In genomic region chr7:16563281-16564022, GRCh38 we compare ENCODE assay signal across 11 cellular contexts. TPM values are rescaled to one million over a fixed set of nuclear protein-coding genes. Genes with fewer than 3 reads are reported as not detected.
DNase-seq lines count a peak whose midpoint lies in the region; ATAC-seq, FAIRE-seq and TF ChIP-seq lines count a peak whose summit lies in the region.
"Had no signal": no experiment of that assay in that cellular context is flagged by ENCODE, and none has a peak within 500 bp of the region (broad histone marks: within the 10 kb centered on the region; RNA-seq: fewer than 3 reads in every experiment).

No MANE protein-coding gene starts in this region.

- in situ Hi-C loops in K562 (cut with MboI), result loop anchor here (10.0 to 25.0 kb wide), 2 partner anchors 299 to 476 kb away; no protein-coding TSS in a partner anchor

- TF ChIP-seq EP300 in K562 (IDR thresholded peaks at IDR 0.05; ENCODE audit: low read length), result no peak

- peaks cover 6% of the 10 kb centered on the region for H3K27me3 ChIP-seq in CD4-positive, CD25-positive, alpha-beta regulatory T cell (ENCODE audit: control insufficient read depth, insufficient read depth, low read length)
- no peaks in the 10 kb centered on the region for H3K27me3 ChIP-seq in K562 (ENCODE audit: control insufficient read depth in 2 of 2, insufficient read depth in 2 of 2, low read length in 2 of 2)

- no peak for TF ChIP-seq POLR2A in K562 (conservative IDR thresholded peaks at IDR 0.05)

- peak overlapping the region; percentile 42 to 76 (median 53) for H3K27ac Mint-ChIP-seq in CD4-positive, CD25-positive, alpha-beta regulatory T cell

- H3K9me3 Mint-ChIP-seq in CD4-positive, CD25-positive, alpha-beta regulatory T cell, result no peaks in the 10 kb centered on the region

- peak overlapping the region in 2 of 4 donors; percentile 69 to 84 for H3K4me3 Mint-ChIP-seq in CD4-positive, CD25-positive, alpha-beta regulatory T cell

- H2AFZ ChIP-seq in K562 (ENCODE audit: low read depth, low read length), result peak overlapping the region; percentile 71

- no peak overlapping the region; a peak in 1 of 4 replicates for H3K9ac ChIP-seq in K562 (ENCODE audit: insufficient read depth in 1 of 2, low read depth in 2 of 2, low read length in 2 of 2)

- peak in 2 of 3 donors; percentile 6 to 50 for DNase-seq in CD4-positive, CD25-positive, alpha-beta regulatory T cell
- no peak for DNase-seq in K562 (ENCODE audit: extremely low read depth in 1 of 4, low spot score in 3 of 4)
- DNase-seq in NCI-H345 (lab: John Stamatoyannopoulos, UW), result no peak
- no peak for DNase-seq in GDM1 (lab: John Stamatoyannopoulos, UW)
- no peak for DNase-seq in NCI-H146 (lab: John Stamatoyannopoulos, UW)
- no peak for DNase-seq in ureter (ENCODE audit: low spot score)
- DNase-seq: activated effector memory CD4-positive, alpha-beta T cell treated with anti-CD3 and anti-CD28 coated beads, Interleukin-2, amount 50 U/mL, for 16 hours; NCI-H1694 had no signal

- H3K4me3 ChIP-seq in CD4-positive, CD25-positive, alpha-beta regulatory T cell (ENCODE audit: low read depth, low read length), result peak overlapping the region; percentile 73
- no peak overlapping the region for H3K4me3 ChIP-seq in K562

- no TSS peak for BruUV-seq in K562 (replicated peaks; lab: Mats Ljungman, UMichigan)

- no peak for TF ChIP-seq RAD21 in K562 (CRISPR knock-in tag; conservative IDR thresholded peaks at IDR 0.05 in 1 of 2, IDR thresholded peaks at IDR 0.05 in 1 of 2)

- H3K9me1 ChIP-seq in K562 (ENCODE audit: control insufficient read depth, insufficient read depth, low read length), result no peaks in the 10 kb centered on the region

- H3K27ac ChIP-seq in CD4-positive, CD25-positive, alpha-beta regulatory T cell (ENCODE audit: insufficient read depth, low read length, poor library complexity, severe bottlenecking), result no peak overlapping the region
- 0 out of 3 replicates have a peak overlapping the region, but pooled peaks have one; percentile 9 for H3K27ac ChIP-seq in K562 (ENCODE audit: extremely low read depth, low read depth, low read length)

- peaks cover 3 to 24% (median 8%) of the 10 kb centered on the region in 4 donors for H3K4me1 Mint-ChIP-seq in CD4-positive, CD25-positive, alpha-beta regulatory T cell

- 0 out of 2 replicates have a peak overlapping the region, but pooled peaks have one; percentile 12 for H3K4me2 ChIP-seq in K562 (ENCODE audit: insufficient read depth, low read length)

- no peak for TF ChIP-seq CTCF in K562 (IDR thresholded peaks at IDR 0.05 in 2 of 3, conservative IDR thresholded peaks at IDR 0.05 in 1 of 3; ENCODE audit: insufficient read depth in 2 of 3, low read depth in 1 of 3, low read length in 3 of 3)

- CTCF ChIA-PET in K562 (lab: Yijun Ruan, JAX; ENCODE audit: low intra/inter-chr PET ratio), result interaction anchor here (0.6 to 3.3 kb wide), 3 partner anchors 131 to 476 kb away, joined by 3 to 20 read pairs (median 10); no protein-coding TSS in a partner anchor

- H3K4me1 ChIP-seq in CD4-positive, CD25-positive, alpha-beta regulatory T cell (ENCODE audit: control insufficient read depth, insufficient read depth, low read length, poor library complexity, severe bottlenecking), result peaks cover 4% of the 10 kb centered on the region
- H3K4me1 ChIP-seq in K562 (replicated peaks in 1 of 2; ENCODE audit: control insufficient read depth in 2 of 2, insufficient read depth in 2 of 2, low read length in 2 of 2), result no peaks in the 10 kb centered on the region; a peak in 2 of 5 replicates

- peak; percentile 31 to 45 for ATAC-seq in CD4-positive, CD25-positive, alpha-beta regulatory T cell (ENCODE audit: low read depth in 2 of 2)
- ATAC-seq in GM19467 (IDR thresholded peaks at IDR 0.05; ENCODE audit: unreplicated experiment) (peak; percentile 80), HG03442 (IDR thresholded peaks at IDR 0.05; ENCODE audit: unreplicated experiment) (peak; percentile 48), K562 (no peak; the same call in 2 of the 3 replicates)

- no peak for FAIRE-seq in K562 (lab: Jason Lieb, UNC)
- FAIRE-seq: islet of Langerhans had no signal

- 55% methylated on average over 5 of the region's 5 CpGs for WGBS in K562 (ENCODE audit: insufficient coverage, low coverage, missing lambda C conversion rate)

- no peaks in the 10 kb centered on the region for H3K36me3 ChIP-seq in CD4-positive, CD25-positive, alpha-beta regulatory T cell (ENCODE audit: control insufficient read depth, insufficient read depth, low read length)
- no peaks in the 10 kb centered on the region for H3K36me3 ChIP-seq in K562 (ENCODE audit: control insufficient read depth, insufficient read depth, low read length)

- H3K27me3 Mint-ChIP-seq in CD4-positive, CD25-positive, alpha-beta regulatory T cell, result peaks cover 19% of the 10 kb centered on the region

- no peaks in the 10 kb centered on the region for H3K36me3 Mint-ChIP-seq in CD4-positive, CD25-positive, alpha-beta regulatory T cell

- POLR2A ChIA-PET in K562 (lab: Yijun Ruan, JAX), result interaction anchor here (0.9 kb wide), 2 partner anchors 11 to 142 kb away, joined by 3 to 4 read pairs; partner anchors contain the start of gene CRPPA

- intact Hi-C loops in K562 (cut with micrococcal nuclease), result loop anchor here (2.0 to 5.0 kb wide), 2 partner anchors 71 to 295 kb away; no protein-coding TSS in a partner anchor

- H3K79me2 ChIP-seq in K562 (ENCODE audit: control insufficient read depth, insufficient read depth, low read length), result no peaks in the 10 kb centered on the region

- H4K20me1 ChIP-seq in K562 (replicated peaks; ENCODE audit: control insufficient read depth, insufficient read depth, low read length), result no peaks in the 10 kb centered on the region

- no peaks in the 10 kb centered on the region for H3K9me3 ChIP-seq in CD4-positive, CD25-positive, alpha-beta regulatory T cell (ENCODE audit: control insufficient read depth in 2 of 2, low read length in 2 of 2)
- no peaks in the 10 kb centered on the region for H3K9me3 ChIP-seq in K562 (replicated peaks; ENCODE audit: control insufficient read depth, insufficient read depth, low read depth, low read length)

TF ChIP-seq in K562, 482 proteins besides CTCF, POLR2A, EP300 and RAD21:
- no peak for TF ChIP-seq PBX2 (CRISPR knock-in tag; IDR thresholded peaks at IDR 0.05; ENCODE audit: low read depth)
- 0 out of 2 replicates have a peak, but pooled peaks have one; percentile 18 for TF ChIP-seq PBX2 (tag; conservative IDR thresholded peaks at IDR 0.05; ENCODE audit: low read depth)
- TF ChIP-seq CEBPB (tag; IDR thresholded peaks at IDR 0.05), result no peak
TF ChIP-seq in K562: peak in this region for 1.

RNA-seq across cellular contexts. Expression of gene LRRC72, which starts 36.8 kb away (rescaled TPM):
- not detected for total RNA-seq in CD4-positive, CD25-positive, alpha-beta regulatory T cell
- polyA plus RNA-seq in CD4-positive, CD25-positive, alpha-beta regulatory T cell, result not detected
- not detected in 2 replicates for total RNA-seq in K562 (2011; cell fraction: chromatin; rRNA removed; ENCODE audit: low replicate concordance)
- total RNA-seq in K562 (2011; cell fraction: nucleolus; rRNA removed), result not detected in 2 replicates
- total RNA-seq in K562 (2011; cell fraction: nucleoplasm; rRNA removed), result not detected in 2 replicates
- total RNA-seq in K562 (2014; rRNA removed), result not detected in 2 replicates
- total RNA-seq in K562 (2014; rRNA removed; fragmentation: Illumina TruSeq; extraction: Trizol), result not detected in 2 replicates
- total RNA-seq in K562 (2015; rRNA removed; fragmentation: Illumina TruSeq; extraction: Trizol), result not detected in 2 replicates
- not detected in 2 replicates for total RNA-seq in K562 (2021)
- polyA plus RNA-seq in K562 (2011; rRNA removed), result not detected in 2 replicates
- not detected in 2 replicates for polyA plus RNA-seq in K562 (2011; cell fraction: cytosol; rRNA removed)
- not detected in 2 replicates for polyA plus RNA-seq in K562 (2011; cell fraction: nucleus; rRNA removed)
- not detected in 2 replicates for polyA plus RNA-seq in K562 (2012)
- not detected in 2 replicates for polyA plus RNA-seq in K562 (2014; fragmentation: Illumina TruSeq; extraction: Trizol)
- under 1 TPM in 1 of 2 experiments, not detected in 1; 0.10 TPM for polyA plus RNA-seq in K562 (2014; fragmentation: Nextera tagmentation; extraction: Ambion mirVana)
- polyA plus RNA-seq in K562 (2014; rRNA removed), result not detected in 2 replicates
- polyA minus RNA-seq in K562 (2011; rRNA and poly(A)+ RNA removed), result not detected in 2 replicates
- not detected in 2 replicates for polyA minus RNA-seq in K562 (2011; cell fraction: cytosol; rRNA and poly(A)+ RNA removed)
- polyA minus RNA-seq in K562 (2011; cell fraction: nucleus; rRNA and poly(A)+ RNA removed), result not detected in 2 replicates
- total RNA-seq in ureter, result not detected

Comparison
In these comparisons a context has a peak if more than half of its experiments do, and no peak if none do; other contexts are left out.
1. DNase-seq: peak in CD4-positive, CD25-positive, alpha-beta regulatory T cell (2 of 3); none in K562 (0 of 4), NCI-H345 (single experiment), GDM1 (single experiment), NCI-H146 (single experiment) and ureter (single experiment).